20 cellular contexts compared by ENCODE assay signal in the genomic region with DNA sequence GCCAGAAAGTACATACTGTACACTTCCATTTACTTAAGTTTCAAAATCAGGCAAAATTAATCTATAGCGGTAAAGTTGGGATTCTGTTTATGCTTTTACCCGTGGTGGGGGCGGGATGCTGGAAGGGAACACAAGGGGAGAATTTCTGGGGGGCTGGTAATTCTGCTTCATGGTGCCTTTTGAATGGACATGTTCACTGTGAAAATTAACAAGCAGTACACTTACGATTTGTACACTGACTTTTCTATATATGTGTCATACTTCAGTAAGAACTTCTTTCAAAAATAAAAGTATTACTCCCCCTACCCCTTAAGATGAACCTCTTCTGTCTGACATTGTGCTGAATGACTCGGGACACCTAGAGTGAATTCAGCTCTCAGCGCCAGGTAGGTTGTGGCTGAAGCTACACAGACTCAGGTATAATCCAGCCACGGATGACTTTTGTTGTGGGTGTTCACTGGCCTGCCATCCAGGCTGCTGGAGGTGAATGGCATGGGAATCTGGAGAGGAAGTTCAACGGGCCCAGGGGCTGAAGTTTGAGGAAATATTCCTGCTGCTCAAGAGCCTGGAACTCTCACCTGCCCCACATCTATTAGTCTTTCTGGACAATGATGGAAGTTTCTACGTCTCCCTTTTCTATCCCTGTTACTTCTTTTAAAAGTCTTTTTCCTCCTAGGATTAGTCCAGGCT. TPM values are rescaled to one million over a fixed set of nuclear protein-coding genes. Genes with fewer than 3 reads are reported as not detected.
DNase-seq lines count a peak whose midpoint lies in the region; ATAC-seq, FAIRE-seq and TF ChIP-seq lines count a peak whose summit lies in the region.
"Had no signal": no experiment of that assay in that cellular context is flagged by ENCODE, and none has a peak within 500 bp of the region (broad histone marks: within the 10 kb centered on the region; RNA-seq: fewer than 3 reads in every experiment).

No MANE protein-coding gene starts in this region.

- no peak for DNase-seq in Calu3
- DNase-seq in adipocyte (ENCODE audit: low read depth): no peak
- DNase-seq in HepG2 (ENCODE audit: low spot score): no peak
- DNase-seq in NCI-H526 (lab: John Stamatoyannopoulos, UW): no peak
- DNase-seq in NCI-H2107 treated with DMSO at 0.1 percent for 48 hours (lab: John Stamatoyannopoulos, UW; ENCODE audit: unreplicated experiment): no peak
- DNase-seq: activated CD4-positive, CD25-positive, alpha-beta regulatory T cell treated with anti-CD3 and anti-CD28 coated beads, Interleukin-2, amount 50 U/mL, for 72 hours; activated CD8-positive, alpha-beta memory T cell treated with anti-CD3 and anti-CD28 coated beads for 24 hours; GF-D8; NCI-H524 treated with DMSO at 0.1 percent for 48 hours; T-helper 17 cell had no signal

- H3K27ac ChIP-seq in HEK293 (ENCODE audit: extremely low read depth, low read depth, low read length) (no peak overlapping the region), HepG2 (ENCODE audit: extremely low read length, insufficient read depth, low read length) (no peak overlapping the region)
- H3K27ac ChIP-seq: adrenal gland, left ventricle myocardium inferior, ovary, SK-N-MC, transverse colon had no signal

- H3K4me1 Mint-ChIP-seq in Calu3 (ENCODE audit: low read depth, unreplicated experiment) (peaks cover 25% of the 10 kb centered on the region), nephron (peaks cover 31% of the 10 kb centered on the region)

- no peak for TF ChIP-seq POLR2A in HepG2 (IDR thresholded peaks at IDR 0.05; ENCODE audit: insufficient read depth in 1 of 2, low read depth in 2 of 2, low read length in 2 of 2)

- no peaks in the 10 kb centered on the region for H4K20me1 ChIP-seq in HepG2 (ENCODE audit: insufficient read depth, low read length)

- H3K36me3 ChIP-seq in HEK293 (ENCODE audit: control insufficient read depth in 2 of 2, insufficient read depth in 1 of 2, low read length in 2 of 2): no peaks in the 10 kb centered on the region
- no peaks in the 10 kb centered on the region for H3K36me3 ChIP-seq in adipocyte (ENCODE audit: control insufficient read depth, insufficient read depth, low read length, severe bottlenecking)
- H3K36me3 ChIP-seq in HepG2 (replicated peaks in 1 of 2; ENCODE audit: control insufficient read depth in 1 of 2, insufficient read depth in 2 of 2, low read length in 2 of 2): no peaks in the 10 kb centered on the region
- H3K36me3 ChIP-seq: adrenal gland, left ventricle myocardium inferior, ovary, transverse colon had no signal

- BruUV-seq in Calu3 (replicated peaks; lab: Mats Ljungman, UMichigan): no TSS peak
- no TSS peak for BruUV-seq in HepG2 (replicated peaks; lab: Mats Ljungman, UMichigan)

- H3K36me3 Mint-ChIP-seq in Calu3 (ENCODE audit: insufficient read depth, unreplicated experiment): no peaks in the 10 kb centered on the region
- no peaks in the 10 kb centered on the region for H3K36me3 Mint-ChIP-seq in nephron (ENCODE audit: low read depth)
- H3K36me3 Mint-ChIP-seq: mesothelial cell of epicardium; naive thymus-derived CD8-positive, alpha-beta T cell had no signal

- H3K4me1 ChIP-seq in HEK293 (ENCODE audit: control insufficient read depth, insufficient read depth, low read length) (peaks cover 5% of the 10 kb centered on the region; the same call in 1 of the 2 replicates), adipocyte (ENCODE audit: control insufficient read depth, insufficient read depth, low read length) (peaks cover 22% of the 10 kb centered on the region), HepG2 (ENCODE audit: insufficient read depth, low read length) (no peaks in the 10 kb centered on the region)
- H3K4me1 ChIP-seq: transverse colon had no signal

- no peak for TF ChIP-seq RAD21 in HepG2 (CRISPR knock-in tag; IDR thresholded peaks at IDR 0.05)

- H3K9me3 ChIP-seq in HEK293 (ENCODE audit: control insufficient read depth, insufficient read depth, low read depth, low read length): no peaks in the 10 kb centered on the region
- no peaks in the 10 kb centered on the region for H3K9me3 ChIP-seq in adipocyte (ENCODE audit: control insufficient read depth, low read length)
- no peaks in the 10 kb centered on the region for H3K9me3 ChIP-seq in HepG2 (ENCODE audit: low read length)
- H3K9me3 ChIP-seq: adrenal gland, left ventricle myocardium inferior, ovary, transverse colon had no signal

- no peak for TF ChIP-seq EP300 in HepG2 (IDR thresholded peaks at IDR 0.05; ENCODE audit: low read depth in 2 of 2, low read length in 2 of 2)
- TF ChIP-seq EP300 in HepG2 (CRISPR knock-in tag; IDR thresholded peaks at IDR 0.05; ENCODE audit: borderline replicate concordance): no peak

- H3K27ac Mint-ChIP-seq in Calu3 (ENCODE audit: unreplicated experiment) (peak overlapping the region; percentile 24), nephron (peak overlapping the region; percentile 11 to 98 (median 70))
- H3K27ac Mint-ChIP-seq: T-helper 17 cell had no signal

- peaks cover 48% of the 10 kb centered on the region for H3K27me3 ChIP-seq in adipocyte (replicated peaks; ENCODE audit: control insufficient read depth, insufficient read depth, low read length)
- no peaks in the 10 kb centered on the region for H3K27me3 ChIP-seq in HepG2 (ENCODE audit: control insufficient read depth in 1 of 2, insufficient read depth in 2 of 2, low read length in 2 of 2)
- H3K27me3 ChIP-seq: ovary, transverse colon had no signal

- FAIRE-seq in HepG2 (lab: Jason Lieb, UNC): no peak
- FAIRE-seq: small intestine had no signal

- H3K9me3 Mint-ChIP-seq in Calu3 (ENCODE audit: low read depth, unreplicated experiment) (no peaks in the 10 kb centered on the region), nephron (no peaks in the 10 kb centered on the region)
- H3K9me3 Mint-ChIP-seq: naive thymus-derived CD8-positive, alpha-beta T cell had no signal

- WGBS in HepG2 (ENCODE audit: low lambda C conversion rate): 37% methylated on average over 6 of the region's 9 CpGs

- POLR2A ChIA-PET in HEK293 (lab: Yijun Ruan, JAX): interaction anchor here (0.9 to 1.1 kb wide), 3 partner anchors 23 to 89 kb away, joined by 3 read pairs; a partner anchor contains a TSS
- POLR2A ChIA-PET in HepG2 (lab: Yijun Ruan, JAX): no interaction called here

- ATAC-seq in HepG2: no peak
- ATAC-seq: naive thymus-derived CD8-positive, alpha-beta T cell; T-helper 17 cell had no signal

- H3K4me2 ChIP-seq in HepG2 (ENCODE audit: low read depth, low read length): no peak overlapping the region

- no peaks in the 10 kb centered on the region for H3K79me2 ChIP-seq in HepG2 (ENCODE audit: insufficient read depth, low read length)

- CTCF ChIA-PET in Calu3 (lab: Charles Lee): interaction anchor here (0.7 to 1.8 kb wide), 11 partner anchors 38 to 831 kb away, joined by 3 to 26 read pairs (median 5); no protein-coding TSS in a partner anchor
- CTCF ChIA-PET in HEK293 (lab: Yijun Ruan, JAX): interaction anchor here (0.6 to 5.0 kb wide), 49 partner anchors 8 to 944 kb away, joined by 3 to 86 read pairs (median 4); a partner anchor contains a TSS
- CTCF ChIA-PET in HepG2 (lab: Yijun Ruan, JAX; ENCODE audit: low intra/inter-chr PET ratio, low total read pairs): interaction anchor here (1.4 kb wide), 1 partner anchor 139 kb away, joined by 7 read pairs; no protein-coding TSS in a partner anchor

- H2AFZ ChIP-seq in HepG2 (ENCODE audit: low read length): no peak overlapping the region

- H3K9ac ChIP-seq in adipocyte (ENCODE audit: low read length): peak overlapping the region; percentile 30
- H3K9ac ChIP-seq in HepG2 (ENCODE audit: insufficient read depth, low read depth, low read length): no peak overlapping the region

- no peak overlapping the region for H3K4me3 ChIP-seq in HEK293 (ENCODE audit: low read depth, low read length)
- H3K4me3 ChIP-seq in adipocyte (ENCODE audit: low read length): no peak overlapping the region
- H3K4me3 ChIP-seq in HepG2 (replicated peaks in 1 of 3; ENCODE audit: insufficient read depth in 1 of 3, low read depth in 2 of 3, low read length in 3 of 3): no peak overlapping the region
- H3K4me3 ChIP-seq: adrenal gland, left ventricle myocardium inferior, ovary, SK-N-MC, transverse colon had no signal

- H3K4me3 Mint-ChIP-seq in Calu3 (ENCODE audit: low read depth, unreplicated experiment): no peak overlapping the region
- H3K4me3 Mint-ChIP-seq in nephron: no peak overlapping the region
- H3K4me3 Mint-ChIP-seq: mesothelial cell of epicardium; naive thymus-derived CD8-positive, alpha-beta T cell; T-helper 17 cell had no signal

- H3K27me3 Mint-ChIP-seq in Calu3 (ENCODE audit: unreplicated experiment): no peaks in the 10 kb centered on the region
- no peaks in the 10 kb centered on the region for H3K27me3 Mint-ChIP-seq in nephron (ENCODE audit: low read depth)
- H3K27me3 Mint-ChIP-seq: naive thymus-derived CD8-positive, alpha-beta T cell; T-helper 17 cell had no signal

- intact Hi-C loops in Calu3 (cut with micrococcal nuclease; ENCODE audit: unreplicated experiment): loop anchor here (1.0 to 10.0 kb wide), 3 partner anchors 123 to 701 kb away; no protein-coding TSS in a partner anchor
- intact Hi-C loops in HepG2 (cut with micrococcal nuclease; ENCODE audit: unreplicated experiment): loop anchor here (1.0 kb wide), 1 partner anchor 139 kb away; no protein-coding TSS in a partner anchor

- TF ChIP-seq CTCF in Calu3 (IDR thresholded peaks at IDR 0.05; ENCODE audit: unreplicated experiment) (no peak), HEK293 (tag by site-specific recombination; IDR thresholded peaks at IDR 0.05) (no peak), nephron (IDR thresholded peaks at IDR 0.05; ENCODE audit: unreplicated experiment in 3 of 3) (no peak), HepG2 (CRISPR knock-in tag; IDR thresholded peaks at IDR 0.05) (no peak)

- in situ Hi-C loops in HepG2 (cut with HindIII; ENCODE audit: extremely low pct_ligation_motif_present, low pct_unique_long_range_greater_than_20kb): loop anchor here (10.0 kb wide), 1 partner anchor 131 kb away; no protein-coding TSS in a partner anchor

RNA-seq across cellular contexts. Expression of a gene that starts 7.3 kb away (rescaled TPM):
- total RNA-seq in Calu3 (2022) (1.7 and 2.1 TPM in 2 replicates), HepG2 (2016; rRNA removed; fragmentation: Illumina TruSeq; extraction: Trizol) (0.97 and 1.5 TPM in 2 replicates)
- total RNA-seq in HepG2 (2016; cell fraction: cytosol; rRNA removed; fragmentation: Illumina TruSeq; extraction: Trizol; ENCODE audit: low read depth): 1.1 and 1.8 TPM in 2 replicates
- total RNA-seq in HepG2 (2016; cell fraction: insoluble cytoplasmic fraction; rRNA removed; fragmentation: Illumina TruSeq; extraction: Trizol): 1.3 TPM in 2 replicates
- total RNA-seq in HepG2 (2016; cell fraction: membrane; rRNA removed; fragmentation: Illumina TruSeq; extraction: Trizol): 1.4 and 1.6 TPM in 2 replicates
- total RNA-seq in HepG2 (2016; cell fraction: nucleus; rRNA removed; fragmentation: Illumina TruSeq; extraction: Trizol): 0.81 and 1.1 TPM in 2 replicates
- polyA plus RNA-seq in HepG2 (2011; rRNA removed): 0.51 and 0.61 TPM in 2 replicates
- 0.17 and 0.24 TPM in 2 replicates for polyA plus RNA-seq in HepG2 (2011; cell fraction: cytosol; rRNA removed)
- polyA plus RNA-seq in HepG2 (2011; cell fraction: nucleus; rRNA removed): 0.48 and 0.66 TPM in 2 replicates
- 0.45 and 0.56 TPM in 2 replicates for polyA plus RNA-seq in HepG2 (2012)
- 0.11 and 0.14 TPM in 2 replicates for polyA plus RNA-seq in HepG2 (2016; cell fraction: cytosol; fragmentation: Illumina TruSeq; extraction: Trizol; ENCODE audit: low read depth)
- 0.73 and 0.97 TPM in 2 replicates for polyA plus RNA-seq in HepG2 (2016; cell fraction: insoluble cytoplasmic fraction; fragmentation: Illumina TruSeq; extraction: Trizol; ENCODE audit: low read depth)
- 0.19 and 0.39 TPM in 2 replicates for polyA plus RNA-seq in HepG2 (2016; cell fraction: membrane; fragmentation: Illumina TruSeq; extraction: Trizol; ENCODE audit: low read depth)
- polyA plus RNA-seq in HepG2 (2016; cell fraction: nucleus; fragmentation: Illumina TruSeq; extraction: Trizol; ENCODE audit: insufficient read depth, low read depth): 0.93 and 2.3 TPM in 2 replicates
- polyA minus RNA-seq in HepG2 (2011; rRNA and poly(A)+ RNA removed; ENCODE audit: low replicate concordance): 2.2 TPM in 1 of 2 replicates, not detected in the other
- polyA minus RNA-seq in HepG2 (2011; cell fraction: cytosol; rRNA and poly(A)+ RNA removed): 0.26 and 0.49 TPM in 2 replicates
- 0.77 and 2.2 TPM in 2 replicates for polyA minus RNA-seq in HepG2 (2011; cell fraction: nucleus; rRNA and poly(A)+ RNA removed)

RNA-seq across cellular contexts. Expression of a gene that starts 43.3 kb away (rescaled TPM):
- total RNA-seq in Calu3 (2022) (41.4 and 42.4 TPM in 2 replicates), HepG2 (2016; rRNA removed; fragmentation: Illumina TruSeq; extraction: Trizol) (23.1 and 31.2 TPM in 2 replicates)
- total RNA-seq in HepG2 (2016; cell fraction: cytosol; rRNA removed; fragmentation: Illumina TruSeq; extraction: Trizol; ENCODE audit: low read depth): 5.2 and 5.7 TPM in 2 replicates
- 23.1 and 33.7 TPM in 2 replicates for total RNA-seq in HepG2 (2016; cell fraction: insoluble cytoplasmic fraction; rRNA removed; fragmentation: Illumina TruSeq; extraction: Trizol)
- total RNA-seq in HepG2 (2016; cell fraction: membrane; rRNA removed; fragmentation: Illumina TruSeq; extraction: Trizol): 9.9 and 14.7 TPM in 2 replicates
- 8.6 and 10.6 TPM in 2 replicates for total RNA-seq in HepG2 (2016; cell fraction: nucleus; rRNA removed; fragmentation: Illumina TruSeq; extraction: Trizol)
- 8.6 and 10.5 TPM in 2 replicates for polyA plus RNA-seq in HepG2 (2011; rRNA removed)
- 6.1 and 10.2 TPM in 2 replicates for polyA plus RNA-seq in HepG2 (2011; cell fraction: cytosol; rRNA removed)
- 2.2 and 2.9 TPM in 2 replicates for polyA plus RNA-seq in HepG2 (2011; cell fraction: nucleus; rRNA removed)
- 12.1 and 12.3 TPM in 2 replicates for polyA plus RNA-seq in HepG2 (2012)
- 5.3 and 6.9 TPM in 2 replicates for polyA plus RNA-seq in HepG2 (2016; cell fraction: cytosol; fragmentation: Illumina TruSeq; extraction: Trizol; ENCODE audit: low read depth)
- polyA plus RNA-seq in HepG2 (2016; cell fraction: insoluble cytoplasmic fraction; fragmentation: Illumina TruSeq; extraction: Trizol; ENCODE audit: low read depth): 31.8 and 35.2 TPM in 2 replicates
- polyA plus RNA-seq in HepG2 (2016; cell fraction: membrane; fragmentation: Illumina TruSeq; extraction: Trizol; ENCODE audit: low read depth): 9.8 and 10.7 TPM in 2 replicates
- 15.4 and 15.8 TPM in 2 replicates for polyA plus RNA-seq in HepG2 (2016; cell fraction: nucleus; fragmentation: Illumina TruSeq; extraction: Trizol; ENCODE audit: insufficient read depth, low read depth)
- 2.7 and 14.6 TPM in 2 replicates for polyA minus RNA-seq in HepG2 (2011; rRNA and poly(A)+ RNA removed; ENCODE audit: low replicate concordance)
- 6.7 and 10.1 TPM in 2 replicates for polyA minus RNA-seq in HepG2 (2011; cell fraction: cytosol; rRNA and poly(A)+ RNA removed)
- polyA minus RNA-seq in HepG2 (2011; cell fraction: nucleus; rRNA and poly(A)+ RNA removed): 3.1 and 4.6 TPM in 2 replicates
